In genomic region chr20:2420510-2420909, GRCh38 we compare ENCODE assay signal across 3 cellular contexts.
TF ChIP-seq lines count a peak whose summit lies in the region.

No MANE protein-coding gene starts in this region.

TF ChIP-seq in HepG2, 621 proteins besides CTCF, POLR2A, EP300 and RAD21:
- TF ChIP-seq TRIM22 (IDR thresholded peaks at IDR 0.05) (no peak), ATF7 (IDR thresholded peaks at IDR 0.05) (peak; percentile 68), ATF7 (CRISPR knock-in tag; IDR thresholded peaks at IDR 0.05) (no peak), AFF4 (CRISPR knock-in tag; IDR thresholded peaks at IDR 0.05) (no peak), DRAP1 (CRISPR knock-in tag; IDR thresholded peaks at IDR 0.05) (no peak)

TF ChIP-seq in HEK293, 187 proteins besides CTCF, POLR2A, EP300 and RAD21:
- peak; percentile 55; the same call in 1 of the 2 replicates for TF ChIP-seq ATF2 (tag by site-specific recombination; IDR thresholded peaks at IDR 0.05; ENCODE audit: low read depth)
- no peak for TF ChIP-seq ZNF561 (tag by site-specific recombination; IDR thresholded peaks at IDR 0.05; ENCODE audit: borderline replicate concordance)

TF ChIP-seq in SK-N-SH treated with all-trans-retinoic acid at 6 μM for 48 hours, 23 proteins besides CTCF, POLR2A, EP300 and RAD21:
- TF ChIP-seq POU6F1 (CRISPR knock-in tag; IDR thresholded peaks at IDR 0.05; ENCODE audit: borderline replicate concordance, low read depth): no peak
- TF ChIP-seq SNAI2 (CRISPR knock-in tag; IDR thresholded peaks at IDR 0.05): no peak
- no peak for TF ChIP-seq ZNF565 (CRISPR knock-in tag; conservative IDR thresholded peaks at IDR 0.05; ENCODE audit: low read depth)
- no peak for TF ChIP-seq RARB (CRISPR knock-in tag; IDR thresholded peaks at IDR 0.05)
- TF ChIP-seq CSRNP3 (CRISPR knock-in tag; IDR thresholded peaks at IDR 0.05): no peak
- no peak for TF ChIP-seq TCF4 (CRISPR knock-in tag; IDR thresholded peaks at IDR 0.05; ENCODE audit: borderline replicate concordance)
- no peak for TF ChIP-seq ZFP3 (CRISPR knock-in tag; IDR thresholded peaks at IDR 0.05)
- TF ChIP-seq TOX (CRISPR knock-in tag; IDR thresholded peaks at IDR 0.05; ENCODE audit: borderline replicate concordance): no peak
- no peak for TF ChIP-seq ZNF70 (CRISPR knock-in tag; IDR thresholded peaks at IDR 0.05)
- TF ChIP-seq TSHZ2 (CRISPR knock-in tag; IDR thresholded peaks at IDR 0.05): no peak
- TF ChIP-seq ARNTL (CRISPR knock-in tag; IDR thresholded peaks at IDR 0.05; ENCODE audit: borderline replicate concordance, low read depth): no peak
- TF ChIP-seq CREB5 (CRISPR knock-in tag; IDR thresholded peaks at IDR 0.05; ENCODE audit: low read depth): no peak
- TF ChIP-seq ISL1 (CRISPR knock-in tag; IDR thresholded peaks at IDR 0.05): no peak
